In genomic region chr14:104137297-104138097, GRCh38 we compare ENCODE assay signal across 8 cellular contexts. TPM values are rescaled to one million over a fixed set of nuclear protein-coding genes. Genes with fewer than 3 reads are reported as not detected.
DNase-seq lines count a peak whose midpoint lies in the region; ATAC-seq, FAIRE-seq and TF ChIP-seq lines count a peak whose summit lies in the region.

No MANE protein-coding gene starts in this region.

- FAIRE-seq in RCC 7860 (lab: Jason Lieb, UNC): no peak

- DNase-seq in GM06990 (ENCODE audit: extremely low read depth, insufficient read length) (peak; percentile 66), NCI-H1105 (lab: John Stamatoyannopoulos, UW) (peak; percentile 39), cerebellum (ENCODE audit: low spot score) (peak; percentile 45), left kidney (ENCODE audit: low read depth, low spot score) (peak; percentile 69), RCC 7860 (ENCODE audit: low spot score) (no peak)
- DNase-seq in activated CD4-positive, alpha-beta T cell treated with anti-CD3 and anti-CD28 coated beads for 1 hour: peak; percentile 35
- DNase-seq in stimulated activated CD4-positive, alpha-beta T cell treated with anti-CD3 and anti-CD28 coated beads, Interleukin-2, amount 100 ng/mL, for 48 hours: peak; percentile 73 to 80

- H3K27me3 ChIP-seq in GM06990 (replicated peaks; ENCODE audit: control insufficient read depth, insufficient read depth, low read length): peaks cover 2% of the 10 kb centered on the region

- H3K4me3 ChIP-seq in GM06990 (replicated peaks; ENCODE audit: low read depth, low read length): peak overlapping the region; percentile 22; the same call in 1 of the 2 replicates

- no peaks in the 10 kb centered on the region for H3K36me3 ChIP-seq in GM06990 (ENCODE audit: control insufficient read depth, insufficient read depth, low read length)

- TF ChIP-seq CTCF in GM06990 (IDR thresholded peaks at IDR 0.05; ENCODE audit: insufficient read depth, low read length, poor library complexity, severe bottlenecking): peak; percentile 52

- ATAC-seq in HG02588 (IDR thresholded peaks at IDR 0.05; ENCODE audit: unreplicated experiment): no peak

RNA-seq across cellular contexts. Expression of gene KIF26A, which starts 0.9 kb away (rescaled TPM):
- 4.5 TPM for total RNA-seq in cerebellum

RNA-seq across cellular contexts. Expression of gene ASPG, which starts 52.0 kb away (rescaled TPM):
- total RNA-seq in cerebellum: 0.45 TPM
